1 cellular context compared by ENCODE assay signal in the genomic region with DNA sequence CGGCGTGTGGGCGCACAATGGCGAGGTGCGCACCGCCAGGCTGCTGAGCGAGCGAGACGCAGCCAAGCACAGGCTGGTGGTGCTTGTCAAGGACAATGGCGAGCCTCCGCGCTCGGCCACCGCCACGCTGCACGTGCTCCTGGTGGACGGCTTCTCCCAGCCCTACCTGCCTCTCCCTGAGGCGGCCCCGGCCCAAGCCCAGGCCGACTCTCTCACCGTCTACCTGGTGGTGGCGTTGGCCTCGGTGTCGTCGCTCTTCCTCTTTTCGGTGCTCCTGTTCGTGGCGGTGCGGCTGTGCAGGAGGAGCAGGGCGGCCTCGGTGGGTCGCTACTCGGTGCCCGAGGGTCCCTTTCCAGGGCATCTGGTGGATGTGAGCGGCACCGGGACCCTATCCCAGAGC. TPM values are rescaled to one million over a fixed set of nuclear protein-coding genes. Genes with fewer than 3 reads are reported as not detected.
"Had no signal": no experiment of that assay in that cellular context is flagged by ENCODE, and none has a peak within 500 bp of the region (broad histone marks: within the 10 kb centered on the region; RNA-seq: fewer than 3 reads in every experiment).

No MANE protein-coding gene starts in this region.

RNA-seq across cellular contexts. Expression of a gene that starts 2.2 kb away (rescaled TPM):
- total RNA-seq: vagina had no signal
